In the genomic region with DNA sequence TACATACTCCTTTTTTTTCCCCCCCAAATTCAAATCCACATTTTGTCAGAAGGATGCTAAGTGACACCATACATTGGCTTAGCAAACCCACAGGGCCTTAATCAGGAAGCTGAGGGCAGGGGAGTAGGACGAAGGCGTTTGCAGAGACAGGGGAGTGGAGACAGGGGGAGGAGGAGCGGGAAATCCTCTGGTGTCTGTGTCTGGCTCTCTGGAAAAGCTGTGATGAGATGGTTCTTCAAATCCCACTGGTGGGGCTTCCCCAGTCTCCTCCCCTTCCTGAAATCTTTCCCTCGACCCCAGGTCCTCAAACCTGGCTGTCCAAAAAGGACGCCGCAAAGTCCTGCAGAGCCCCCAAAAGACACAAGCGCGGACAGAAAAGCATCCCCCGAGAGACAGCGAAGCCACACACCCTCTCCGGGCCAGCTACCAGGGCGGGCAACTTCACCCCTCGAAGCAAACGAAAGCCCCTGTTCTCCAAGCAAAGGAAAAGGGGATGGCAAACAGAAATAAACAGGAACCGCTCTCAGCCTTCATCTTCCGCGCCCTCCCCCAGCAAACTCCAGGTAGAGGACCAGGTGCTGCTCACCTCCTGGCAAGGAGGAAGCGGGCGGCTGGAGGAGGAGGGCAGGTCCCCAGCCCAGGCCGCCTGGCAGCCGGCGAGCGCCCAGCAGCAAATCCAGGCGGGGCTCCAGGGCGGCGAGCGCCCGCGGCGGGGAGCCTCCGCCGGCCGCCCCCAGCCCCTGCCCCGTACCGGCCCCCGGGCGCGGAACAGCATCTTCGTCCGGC, we compare ENCODE assay signal across 8 cellular contexts. TPM values are rescaled to one million over a fixed set of nuclear protein-coding genes. Genes with fewer than 3 reads are reported as not detected.
DNase-seq lines count a peak whose midpoint lies in the region; ATAC-seq and TF ChIP-seq lines count a peak whose summit lies in the region.

No MANE protein-coding gene starts in this region.

- no TSS peak for BruUV-seq in A673 (replicated peaks; lab: Mats Ljungman, UMichigan)

- no peak for TF ChIP-seq CTCF in A673 (conservative IDR thresholded peaks at IDR 0.05; ENCODE audit: low read depth, low read length)
- no peak for TF ChIP-seq CTCF in retinal pigment epithelial cell (conservative IDR thresholded peaks at IDR 0.05; ENCODE audit: low read depth, low read length)

- H3K36me3 ChIP-seq in A673 (ENCODE audit: insufficient read depth, low read length, poor library complexity, severe bottlenecking): no peaks in the 10 kb centered on the region
- no peaks in the 10 kb centered on the region for H3K36me3 ChIP-seq in adipocyte (ENCODE audit: control insufficient read depth, insufficient read depth, low read length, severe bottlenecking)

- H3K27ac ChIP-seq in A673 (ENCODE audit: low read depth, low read length, poor library complexity, severe bottlenecking): no peak overlapping the region

- H3K4me3 ChIP-seq in A673 (ENCODE audit: low read depth, low read length, poor library complexity, severe bottlenecking) (peak overlapping the region; percentile 49), adipocyte (ENCODE audit: low read length) (peak overlapping the region; percentile 93), retinal pigment epithelial cell (ENCODE audit: low read length) (peak overlapping the region; percentile 57)

- POLR2A ChIA-PET in A673 (lab: Charles Lee; ENCODE audit: low non-redundant PET): no interaction called here

- CTCF ChIA-PET in A673 (lab: Charles Lee): interaction anchor here (0.5 to 0.6 kb wide), 2 partner anchors 89 to 132 kb away, joined by 4 to 6 read pairs; no protein-coding TSS in a partner anchor

- H3K9me3 ChIP-seq in A673 (ENCODE audit: low read depth, low read length, poor library complexity, severe bottlenecking): no peaks in the 10 kb centered on the region
- H3K9me3 ChIP-seq in adipocyte (ENCODE audit: control insufficient read depth, low read length): no peaks in the 10 kb centered on the region

- ATAC-seq in GM18498 (IDR thresholded peaks at IDR 0.05; ENCODE audit: unreplicated experiment) (peak; percentile 55), HG02938 (IDR thresholded peaks at IDR 0.05; ENCODE audit: unreplicated experiment) (peak; percentile 45)

- DNase-seq in A673 (ENCODE audit: low spot score): peak; percentile 4
- peak; percentile 90 for DNase-seq in NCI-H69 (lab: John Stamatoyannopoulos, UW)
- peak; percentile 2 for DNase-seq in adipocyte (ENCODE audit: low read depth)
- DNase-seq in hypothalamus (lab: John Stamatoyannopoulos, UW): peak in 30 of 51 donors; percentile 1 to 60 (median 30)
- no peak for DNase-seq in retinal pigment epithelial cell (ENCODE audit: low read depth)
- no peak for DNase-seq in SHP77 treated with DMSO at 0.1 percent for 48 hours (lab: John Stamatoyannopoulos, UW)

- peaks cover 8% of the 10 kb centered on the region for H3K27me3 ChIP-seq in A673 (replicated peaks; ENCODE audit: insufficient read depth, low read depth, low read length, poor library complexity)
- H3K27me3 ChIP-seq in adipocyte (replicated peaks; ENCODE audit: control insufficient read depth, insufficient read depth, low read length): no peaks in the 10 kb centered on the region

- H3K4me1 ChIP-seq in A673 (ENCODE audit: insufficient read depth, low read length, poor library complexity, severe bottlenecking) (no peaks in the 10 kb centered on the region), adipocyte (ENCODE audit: control insufficient read depth, insufficient read depth, low read length) (peaks cover 34% of the 10 kb centered on the region)

- H3K9ac ChIP-seq in adipocyte (ENCODE audit: low read length): peak overlapping the region; percentile 85

- intact Hi-C loops in A673 (cut with micrococcal nuclease; ENCODE audit: unreplicated experiment): loop anchor here (10.0 kb wide), 1 partner anchor 176 kb away; no protein-coding TSS in a partner anchor

RNA-seq across cellular contexts. Expression of a gene that starts 0.5 kb away (rescaled TPM):
- total RNA-seq in A673 (2021): not detected in 2 replicates

Comparison
In these comparisons a context has a peak if more than half of its experiments do, and no peak if none do; other contexts are left out.
1. DNase-seq: peak in A673 (single experiment), NCI-H69 (single experiment), adipocyte (single experiment) and hypothalamus (30 of 51); none in retinal pigment epithelial cell (single experiment) and SHP77 treated with DMSO at 0.1 percent for 48 hours (single experiment).
2. Peak in every context shown above with its lines, with median percentiles within 50 percentile points of each other: H3K4me3 ChIP-seq.